ENCODE assay signal across 1 cellular context in genomic region chr3:140050977-140051957, GRCh38.
TF ChIP-seq lines count a peak whose summit lies in the region.

No MANE protein-coding gene starts in this region.

TF ChIP-seq in GM23338, 12 proteins besides CTCF, POLR2A, EP300 and RAD21 (continued from another document):
- TF ChIP-seq, protein P1, sequence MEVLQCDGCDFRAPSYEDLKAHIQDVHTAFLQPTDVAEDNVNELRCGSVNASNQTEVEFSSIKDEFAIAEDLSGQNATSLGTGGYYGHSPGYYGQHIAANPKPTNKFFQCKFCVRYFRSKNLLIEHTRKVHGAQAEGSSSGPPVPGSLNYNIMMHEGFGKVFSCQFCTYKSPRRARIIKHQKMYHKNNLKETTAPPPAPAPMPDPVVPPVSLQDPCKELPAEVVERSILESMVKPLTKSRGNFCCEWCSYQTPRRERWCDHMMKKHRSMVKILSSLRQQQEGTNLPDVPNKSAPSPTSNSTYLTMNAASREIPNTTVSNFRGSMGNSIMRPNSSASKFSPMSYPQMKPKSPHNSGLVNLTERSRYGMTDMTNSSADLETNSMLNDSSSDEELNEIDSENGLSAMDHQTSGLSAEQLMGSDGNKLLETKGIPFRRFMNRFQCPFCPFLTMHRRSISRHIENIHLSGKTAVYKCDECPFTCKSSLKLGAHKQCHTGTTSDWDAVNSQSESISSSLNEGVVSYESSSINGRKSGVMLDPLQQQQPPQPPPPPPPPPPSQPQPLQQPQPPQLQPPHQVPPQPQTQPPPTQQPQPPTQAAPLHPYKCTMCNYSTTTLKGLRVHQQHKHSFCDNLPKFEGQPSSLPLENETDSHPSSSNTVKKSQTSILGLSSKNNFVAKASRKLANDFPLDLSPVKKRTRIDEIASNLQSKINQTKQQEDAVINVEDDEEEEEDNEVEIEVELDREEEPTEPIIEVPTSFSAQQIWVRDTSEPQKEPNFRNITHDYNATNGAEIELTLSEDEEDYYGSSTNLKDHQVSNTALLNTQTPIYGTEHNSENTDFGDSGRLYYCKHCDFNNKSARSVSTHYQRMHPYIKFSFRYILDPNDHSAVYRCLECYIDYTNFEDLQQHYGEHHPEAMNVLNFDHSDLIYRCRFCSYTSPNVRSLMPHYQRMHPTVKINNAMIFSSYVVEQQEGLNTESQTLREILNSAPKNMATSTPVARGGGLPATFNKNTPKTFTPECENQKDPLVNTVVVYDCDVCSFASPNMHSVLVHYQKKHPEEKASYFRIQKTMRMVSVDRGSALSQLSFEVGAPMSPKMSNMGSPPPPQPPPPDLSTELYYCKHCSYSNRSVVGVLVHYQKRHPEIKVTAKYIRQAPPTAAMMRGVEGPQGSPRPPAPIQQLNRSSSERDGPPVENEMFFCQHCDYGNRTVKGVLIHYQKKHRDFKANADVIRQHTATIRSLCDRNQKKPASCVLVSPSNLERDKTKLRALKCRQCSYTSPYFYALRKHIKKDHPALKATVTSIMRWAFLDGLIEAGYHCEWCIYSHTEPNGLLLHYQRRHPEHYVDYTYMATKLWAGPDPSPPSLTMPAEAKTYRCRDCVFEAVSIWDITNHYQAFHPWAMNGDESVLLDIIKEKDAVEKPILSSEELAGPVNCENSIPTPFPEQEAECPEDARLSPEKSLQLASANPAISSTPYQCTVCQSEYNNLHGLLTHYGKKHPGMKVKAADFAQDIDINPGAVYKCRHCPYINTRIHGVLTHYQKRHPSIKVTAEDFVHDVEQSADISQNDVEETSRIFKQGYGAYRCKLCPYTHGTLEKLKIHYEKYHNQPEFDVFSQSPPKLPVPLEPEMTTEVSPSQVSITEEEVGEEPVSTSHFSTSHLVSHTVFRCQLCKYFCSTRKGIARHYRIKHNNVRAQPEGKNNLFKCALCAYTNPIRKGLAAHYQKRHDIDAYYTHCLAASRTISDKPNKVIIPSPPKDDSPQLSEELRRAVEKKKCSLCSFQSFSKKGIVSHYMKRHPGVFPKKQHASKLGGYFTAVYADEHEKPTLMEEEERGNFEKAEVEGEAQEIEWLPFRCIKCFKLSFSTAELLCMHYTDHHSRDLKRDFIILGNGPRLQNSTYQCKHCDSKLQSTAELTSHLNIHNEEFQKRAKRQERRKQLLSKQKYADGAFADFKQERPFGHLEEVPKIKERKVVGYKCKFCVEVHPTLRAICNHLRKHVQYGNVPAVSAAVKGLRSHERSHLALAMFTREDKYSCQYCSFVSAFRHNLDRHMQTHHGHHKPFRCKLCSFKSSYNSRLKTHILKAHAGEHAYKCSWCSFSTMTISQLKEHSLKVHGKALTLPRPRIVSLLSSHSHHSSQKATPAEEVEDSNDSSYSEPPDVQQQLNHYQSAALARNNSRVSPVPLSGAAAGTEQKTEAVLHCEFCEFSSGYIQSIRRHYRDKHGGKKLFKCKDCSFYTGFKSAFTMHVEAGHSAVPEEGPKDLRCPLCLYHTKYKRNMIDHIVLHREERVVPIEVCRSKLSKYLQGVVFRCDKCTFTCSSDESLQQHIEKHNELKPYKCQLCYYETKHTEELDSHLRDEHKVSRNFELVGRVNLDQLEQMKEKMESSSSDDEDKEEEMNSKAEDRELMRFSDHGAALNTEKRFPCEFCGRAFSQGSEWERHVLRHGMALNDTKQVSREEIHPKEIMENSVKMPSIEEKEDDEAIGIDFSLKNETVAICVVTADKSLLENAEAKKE (CRISPR knock-in tag; IDR thresholded peaks at IDR 0.05): no peak
- TF ChIP-seq ZNF114 (CRISPR knock-in tag; IDR thresholded peaks at IDR 0.05) (no peak), POLR2AphosphoS5 (IDR thresholded peaks at IDR 0.05; ENCODE audit: low read depth) (no peak)
TF ChIP-seq in GM23338: peak in this region for 0.
